ENCODE assay signal across 8 cellular contexts in the genomic region with DNA sequence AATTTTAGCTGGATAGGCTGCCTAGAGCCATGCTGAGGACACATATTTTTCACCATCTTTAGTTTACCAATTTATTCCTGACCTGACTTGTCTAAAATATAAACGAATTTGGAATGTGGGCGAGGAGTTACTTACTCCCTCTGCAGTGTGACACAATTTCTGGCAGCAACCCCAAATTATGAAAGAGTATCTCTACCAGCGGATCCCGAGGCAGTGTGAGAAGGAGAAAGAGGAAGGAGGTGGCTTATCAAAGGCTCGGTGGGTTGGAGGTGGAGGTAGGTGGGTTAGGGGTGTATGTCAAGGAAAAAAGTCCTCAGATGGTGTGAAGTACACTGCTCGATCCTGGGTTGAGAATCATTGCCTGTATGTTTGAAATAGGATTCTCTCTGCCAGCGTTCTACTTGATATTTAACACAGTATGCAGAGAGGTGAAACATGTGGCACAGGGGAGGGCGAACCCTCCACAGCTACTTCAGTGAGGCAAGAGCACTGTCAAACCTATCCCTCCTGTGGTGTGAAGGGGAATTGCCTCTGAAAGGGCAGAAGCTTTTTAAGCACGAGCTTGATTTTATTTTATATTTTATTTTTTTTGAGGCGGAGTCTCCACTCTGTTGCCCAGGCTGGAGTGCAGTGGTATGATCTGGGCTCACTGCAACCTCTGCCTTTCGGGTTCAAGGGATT.
DNase-seq lines count a peak whose midpoint lies in the region; ATAC-seq and TF ChIP-seq lines count a peak whose summit lies in the region.

No MANE protein-coding gene starts in this region.

- no peaks in the 10 kb centered on the region for H3K27me3 ChIP-seq in HL-60 (ENCODE audit: insufficient read depth, poor library complexity, severe bottlenecking)

- H3K4me1 Mint-ChIP-seq in natural killer cell = peaks cover 0 to 5% of the 10 kb centered on the region in 2 donors

- no peaks in the 10 kb centered on the region for H3K36me3 Mint-ChIP-seq in natural killer cell

- H3K4me3 ChIP-seq in HL-60 (replicated peaks; ENCODE audit: insufficient read depth, low read length) = peak overlapping the region; percentile 9

- H3K4me3 Mint-ChIP-seq in natural killer cell = no peak overlapping the region

- DNase-seq in HL-60 (ENCODE audit: low read depth in 1 of 2, low spot score in 1 of 2) (peak; percentile 77 to 89), SKM-1 (lab: John Stamatoyannopoulos, UW; ENCODE audit: unreplicated experiment) (peak; percentile 96), dermis blood vessel endothelial cell (peak; percentile 58), natural killer cell (no peak), NCI-H2227 treated with DMSO at 0.1 percent for 48 hours (lab: John Stamatoyannopoulos, UW) (no peak), NCI-H1930 (lab: John Stamatoyannopoulos, UW) (no peak)

- no peak overlapping the region for H3K27ac Mint-ChIP-seq in natural killer cell

- ATAC-seq in GM19351 (IDR thresholded peaks at IDR 0.05; ENCODE audit: unreplicated experiment) = peak; percentile 72
- peak in 2 of 3 donors; percentile 46 to 76 for ATAC-seq in natural killer cell

- H3K27ac ChIP-seq in C4-2B (no peak overlapping the region), HL-60 (replicated peaks) (peak overlapping the region; percentile 36)

- peaks cover 18 to 24% of the 10 kb centered on the region in 2 donors for H3K27me3 Mint-ChIP-seq in natural killer cell (ENCODE audit: low read depth in 2 of 2)

- TF ChIP-seq CTCF in C4-2B (conservative IDR thresholded peaks at IDR 0.05) = peak; percentile 39
- peak; percentile 27 for TF ChIP-seq CTCF in HL-60 (IDR thresholded peaks at IDR 0.05; ENCODE audit: insufficient read depth, low read length)
- no peak for TF ChIP-seq CTCF in natural killer cell (IDR thresholded peaks at IDR 0.05)

- intact Hi-C loops in natural killer cell (cut with micrococcal nuclease) = no loop called here

- no peaks in the 10 kb centered on the region for H3K9me3 Mint-ChIP-seq in natural killer cell

Comparison
In these comparisons a context has a peak if more than half of its experiments do, and no peak if none do; other contexts are left out.
1. DNase-seq: peak in HL-60 (2 of 2), SKM-1 (single experiment) and dermis blood vessel endothelial cell (single experiment); none in natural killer cell (single experiment), NCI-H2227 treated with DMSO at 0.1 percent for 48 hours (single experiment) and NCI-H1930 (0 of 2).